ENCODE assay signal across 13 cellular contexts in the genomic region with DNA sequence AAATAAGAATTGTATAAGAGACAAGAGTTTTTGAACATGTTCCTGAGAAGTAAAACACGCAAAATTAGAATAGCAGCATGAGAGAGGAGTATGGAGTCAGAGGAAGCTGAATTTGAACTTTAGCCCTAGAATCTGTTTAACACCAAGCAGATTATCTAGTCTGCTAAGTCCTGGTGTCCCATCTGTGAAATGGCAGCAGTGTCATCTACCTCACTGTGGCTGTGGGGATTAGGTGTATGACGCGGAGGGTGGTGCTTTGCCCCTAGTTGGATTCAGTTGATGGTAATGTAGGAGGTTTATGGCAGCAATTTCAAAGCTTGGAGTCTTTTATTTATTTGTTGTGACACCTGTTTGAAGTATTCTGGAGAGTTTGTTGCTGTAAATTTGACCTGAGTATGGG.
"Had no signal": no experiment of that assay in that cellular context is flagged by ENCODE, and none has a peak within 500 bp of the region (broad histone marks: within the 10 kb centered on the region; RNA-seq: fewer than 3 reads in every experiment).

No MANE protein-coding gene starts in this region.

- H3K9me3 Mint-ChIP-seq: activated CD4-positive, alpha-beta T cell treated with anti-CD3 and anti-CD28 coated beads, Interleukin-2, amount 10 ng/mL, durations not matched to agents 7 days and 5 days; effector memory CD8-positive, alpha-beta T cell; stimulated activated naive CD8-positive, alpha-beta T cell treated with anti-CD3 and anti-CD28 coated beads, Interleukin-15, Interleukin-2, amounts not matched to agents 100 ng/mL and 50 ng/mL, for 24 hours had no signal

- ATAC-seq: effector memory CD8-positive, alpha-beta T cell; T-helper 17 cell had no signal

- H3K4me1 ChIP-seq: right atrium auricular region, suprapubic skin had no signal

- H3K27me3 ChIP-seq: right atrium auricular region, suprapubic skin had no signal

- H3K4me1 Mint-ChIP-seq: activated CD4-positive, alpha-beta T cell treated with anti-CD3 and anti-CD28 coated beads, Interleukin-2, amount 10 ng/mL, durations not matched to agents 7 days and 5 days; activated naive CD8-positive, alpha-beta T cell treated with anti-CD3 and anti-CD28 coated beads, Interleukin-2, amount 10 ng/mL, durations not matched to agents 7 days and 5 days had no signal

- H3K27me3 Mint-ChIP-seq: activated CD4-positive, alpha-beta T cell treated with anti-CD3 and anti-CD28 coated beads, Interleukin-2, amount 10 ng/mL, durations not matched to agents 7 days and 5 days; type B pancreatic cell had no signal

- H3K4me3 Mint-ChIP-seq: activated CD4-positive, alpha-beta T cell treated with anti-CD3 and anti-CD28 coated beads, Interleukin-2, amount 10 ng/mL, durations not matched to agents 7 days and 5 days; activated naive CD8-positive, alpha-beta T cell treated with anti-CD3 and anti-CD28 coated beads, Interleukin-2, amount 10 ng/mL, durations not matched to agents 7 days and 5 days; effector memory CD8-positive, alpha-beta T cell; stimulated activated naive CD8-positive, alpha-beta T cell treated with anti-CD3 and anti-CD28 coated beads, Interleukin-15, Interleukin-2, amounts not matched to agents 100 ng/mL and 50 ng/mL, for 24 hours; T-helper 17 cell; type B pancreatic cell had no signal

- H3K36me3 Mint-ChIP-seq: activated naive CD8-positive, alpha-beta T cell treated with anti-CD3 and anti-CD28 coated beads, Interleukin-2, amount 10 ng/mL, durations not matched to agents 7 days and 5 days had no signal

- H3K9me3 ChIP-seq: right atrium auricular region, suprapubic skin had no signal

- DNase-seq: activated CD4-positive, alpha-beta T cell treated with anti-CD3 and anti-CD28 coated beads, Interleukin-2, amount 10 ng/mL, durations not matched to agents 7 days and 5 days; activated CD8-positive, alpha-beta memory T cell treated with anti-CD3 and anti-CD28 coated beads, Interleukin-2, amount 50 U/mL, for 48 hours; activated naive CD8-positive, alpha-beta T cell treated with anti-CD3 and anti-CD28 coated beads, Interleukin-2, amount 10 ng/mL, durations not matched to agents 7 days and 5 days; effector memory CD8-positive, alpha-beta T cell; posterior cingulate gyrus; stimulated activated CD4-positive, alpha-beta T cell treated with anti-CD3 and anti-CD28 coated beads, Interleukin-4, amount 100 ng/mL, for 4 hours; stimulated activated CD8-positive, alpha-beta memory T cell treated with anti-CD3 and anti-CD28 coated beads, Interleukin-4, amount 100 ng/mL, for 48 hours; T-helper 17 cell had no signal

- H3K27ac ChIP-seq: right atrium auricular region, skin epidermis, suprapubic skin had no signal

- H3K27ac Mint-ChIP-seq: activated CD4-positive, alpha-beta T cell treated with anti-CD3 and anti-CD28 coated beads, Interleukin-2, amount 10 ng/mL, durations not matched to agents 7 days and 5 days; activated naive CD8-positive, alpha-beta T cell treated with anti-CD3 and anti-CD28 coated beads, Interleukin-2, amount 10 ng/mL, durations not matched to agents 7 days and 5 days; effector memory CD8-positive, alpha-beta T cell; stimulated activated naive CD8-positive, alpha-beta T cell treated with anti-CD3 and anti-CD28 coated beads, Interleukin-15, Interleukin-2, amounts not matched to agents 100 ng/mL and 50 ng/mL, for 24 hours; T-helper 17 cell; type B pancreatic cell had no signal

- H3K4me3 ChIP-seq: right atrium auricular region, skin epidermis, suprapubic skin had no signal
